Comparison of ENCODE assay signal across 1 cellular context in genomic region chr1:151540021-151540981, GRCh38.
A peak's percentile ranks its signal among the peaks of the same experiment; 100 is the strongest.
TF ChIP-seq lines count a peak whose summit lies in the region.

Gene TUFT1 (plus strand): TSS chr1:151540309. CDS start chr1:151540367, 58 bp downstream.

TF ChIP-seq in HepG2, 621 proteins besides CTCF, POLR2A, EP300 and RAD21 (continued from another document and continues in another):
- TF ChIP-seq ZBTB43 (CRISPR knock-in tag; conservative IDR thresholded peaks at IDR 0.05): 0 out of 2 replicates have a peak, but pooled peaks have one; percentile 19
- TF ChIP-seq PBX2 (CRISPR knock-in tag; IDR thresholded peaks at IDR 0.05): no peak
- peak; percentile 96 for TF ChIP-seq HNF1B (CRISPR knock-in tag; IDR thresholded peaks at IDR 0.05)
- no peak for TF ChIP-seq HNRNPH1 (optimal IDR thresholded peaks at IDR 0.05; ENCODE audit: low read depth, low read length)
- peak; percentile 62; the same call in 1 of the 2 replicates for TF ChIP-seq ZNF891 (CRISPR knock-in tag; IDR thresholded peaks at IDR 0.05)
- TF ChIP-seq KMT2A (CRISPR knock-in tag; IDR thresholded peaks at IDR 0.05): no peak
- peak; percentile 43; the same call in 1 of the 2 replicates for TF ChIP-seq ELF1 (CRISPR knock-in tag; IDR thresholded peaks at IDR 0.05)
- TF ChIP-seq MEIS2 (CRISPR knock-in tag; IDR thresholded peaks at IDR 0.05): 0 out of 2 replicates have a peak, but pooled peaks have one; percentile 43
- TF ChIP-seq ZNF563 (CRISPR knock-in tag; IDR thresholded peaks at IDR 0.05): peak; percentile 34; the same call in 1 of the 2 replicates
- TF ChIP-seq HDAC1 (CRISPR knock-in tag; IDR thresholded peaks at IDR 0.05): peak; percentile 76
- TF ChIP-seq ZNF746 (CRISPR knock-in tag; IDR thresholded peaks at IDR 0.05): no peak; the same call in 1 of the 2 replicates
- peak; percentile 50 for TF ChIP-seq CBFB (CRISPR knock-in tag; IDR thresholded peaks at IDR 0.05)
- peak; percentile 73; the same call in 1 of the 2 replicates for TF ChIP-seq ZNF333 (CRISPR knock-in tag; IDR thresholded peaks at IDR 0.05; ENCODE audit: borderline replicate concordance)
- no peak for TF ChIP-seq REXO4 (CRISPR knock-in tag; IDR thresholded peaks at IDR 0.05; ENCODE audit: borderline replicate concordance)
- no peak for TF ChIP-seq SMARCE1 (IDR thresholded peaks at IDR 0.05; ENCODE audit: borderline replicate concordance)
- no peak for TF ChIP-seq PPARG (CRISPR knock-in tag; conservative IDR thresholded peaks at IDR 0.05)
- TF ChIP-seq ERF (CRISPR knock-in tag; IDR thresholded peaks at IDR 0.05): peak; percentile 51; the same call in 1 of the 2 replicates
- TF ChIP-seq PCBP1 (IDR thresholded peaks at IDR 0.05; ENCODE audit: borderline replicate concordance, low read depth, low read length): no peak
- TF ChIP-seq ZNF33A (CRISPR knock-in tag; IDR thresholded peaks at IDR 0.05; ENCODE audit: borderline replicate concordance): no peak
- no peak for TF ChIP-seq MTA3 (CRISPR knock-in tag; IDR thresholded peaks at IDR 0.05)
- TF ChIP-seq RELA (CRISPR knock-in tag; IDR thresholded peaks at IDR 0.05): no peak
- no peak; the same call in 1 of the 2 replicates for TF ChIP-seq BCL6 (CRISPR knock-in tag; IDR thresholded peaks at IDR 0.05)
- no peak for TF ChIP-seq ZNF180 (CRISPR knock-in tag; IDR thresholded peaks at IDR 0.05; ENCODE audit: borderline replicate concordance, low read depth)
- peak; percentile 30; the same call in 1 of the 2 replicates for TF ChIP-seq ZNF589 (CRISPR knock-in tag; conservative IDR thresholded peaks at IDR 0.05)
- TF ChIP-seq, protein P1, sequence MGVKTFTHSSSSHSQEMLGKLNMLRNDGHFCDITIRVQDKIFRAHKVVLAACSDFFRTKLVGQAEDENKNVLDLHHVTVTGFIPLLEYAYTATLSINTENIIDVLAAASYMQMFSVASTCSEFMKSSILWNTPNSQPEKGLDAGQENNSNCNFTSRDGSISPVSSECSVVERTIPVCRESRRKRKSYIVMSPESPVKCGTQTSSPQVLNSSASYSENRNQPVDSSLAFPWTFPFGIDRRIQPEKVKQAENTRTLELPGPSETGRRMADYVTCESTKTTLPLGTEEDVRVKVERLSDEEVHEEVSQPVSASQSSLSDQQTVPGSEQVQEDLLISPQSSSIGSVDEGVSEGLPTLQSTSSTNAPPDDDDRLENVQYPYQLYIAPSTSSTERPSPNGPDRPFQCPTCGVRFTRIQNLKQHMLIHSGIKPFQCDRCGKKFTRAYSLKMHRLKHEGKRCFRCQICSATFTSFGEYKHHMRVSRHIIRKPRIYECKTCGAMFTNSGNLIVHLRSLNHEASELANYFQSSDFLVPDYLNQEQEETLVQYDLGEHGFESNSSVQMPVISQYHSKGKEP (CRISPR knock-in tag; IDR thresholded peaks at IDR 0.05): 0 out of 2 replicates have a peak, but pooled peaks have one; percentile 33
- TF ChIP-seq, protein P2, sequence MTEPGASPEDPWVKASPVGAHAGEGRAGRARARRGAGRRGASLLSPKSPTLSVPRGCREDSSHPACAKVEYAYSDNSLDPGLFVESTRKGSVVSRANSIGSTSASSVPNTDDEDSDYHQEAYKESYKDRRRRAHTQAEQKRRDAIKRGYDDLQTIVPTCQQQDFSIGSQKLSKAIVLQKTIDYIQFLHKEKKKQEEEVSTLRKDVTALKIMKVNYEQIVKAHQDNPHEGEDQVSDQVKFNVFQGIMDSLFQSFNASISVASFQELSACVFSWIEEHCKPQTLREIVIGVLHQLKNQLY (CRISPR knock-in tag; IDR thresholded peaks at IDR 0.05): no peak
- TF ChIP-seq ZNF800 (CRISPR knock-in tag; IDR thresholded peaks at IDR 0.05): peak; percentile 63; the same call in 1 of the 2 replicates
- no peak; the same call in 1 of the 2 replicates for TF ChIP-seq CAMTA2 (CRISPR knock-in tag; IDR thresholded peaks at IDR 0.05; ENCODE audit: borderline replicate concordance)
- peak; percentile 83; the same call in 1 of the 2 replicates for TF ChIP-seq MAZ (IDR thresholded peaks at IDR 0.05; ENCODE audit: borderline replicate concordance, low read depth, low read length)
- TF ChIP-seq MAZ (CRISPR knock-in tag; IDR thresholded peaks at IDR 0.05; ENCODE audit: low read depth): peak; percentile 84
- TF ChIP-seq, protein P3, sequence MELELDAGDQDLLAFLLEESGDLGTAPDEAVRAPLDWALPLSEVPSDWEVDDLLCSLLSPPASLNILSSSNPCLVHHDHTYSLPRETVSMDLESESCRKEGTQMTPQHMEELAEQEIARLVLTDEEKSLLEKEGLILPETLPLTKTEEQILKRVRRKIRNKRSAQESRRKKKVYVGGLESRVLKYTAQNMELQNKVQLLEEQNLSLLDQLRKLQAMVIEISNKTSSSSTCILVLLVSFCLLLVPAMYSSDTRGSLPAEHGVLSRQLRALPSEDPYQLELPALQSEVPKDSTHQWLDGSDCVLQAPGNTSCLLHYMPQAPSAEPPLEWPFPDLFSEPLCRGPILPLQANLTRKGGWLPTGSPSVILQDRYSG (CRISPR knock-in tag; IDR thresholded peaks at IDR 0.05): no peak
- TF ChIP-seq ZNF788 (CRISPR knock-in tag; IDR thresholded peaks at IDR 0.05; ENCODE audit: borderline replicate concordance): 0 out of 2 replicates have a peak, but pooled peaks have one; percentile 63
- TF ChIP-seq PHF21A (CRISPR knock-in tag; IDR thresholded peaks at IDR 0.05): peak; percentile 16; the same call in 1 of the 2 replicates
- TF ChIP-seq TMF1 (CRISPR knock-in tag; IDR thresholded peaks at IDR 0.05; ENCODE audit: low read depth): peak; percentile 90
- no peak for TF ChIP-seq HNF4G (IDR thresholded peaks at IDR 0.05; ENCODE audit: borderline replicate concordance, low read depth, low read length)
- no peak; the same call in 1 of the 2 replicates for TF ChIP-seq HNF4G (CRISPR knock-in tag; IDR thresholded peaks at IDR 0.05; ENCODE audit: borderline replicate concordance, low read depth)
- TF ChIP-seq PRMT3 (CRISPR knock-in tag; IDR thresholded peaks at IDR 0.05; ENCODE audit: borderline replicate concordance, low read depth): no peak
- no peak for TF ChIP-seq CREM (IDR thresholded peaks at IDR 0.05)
- TF ChIP-seq CREM (CRISPR knock-in tag; IDR thresholded peaks at IDR 0.05): no peak
- TF ChIP-seq NR2F2 (IDR thresholded peaks at IDR 0.05; ENCODE audit: borderline replicate concordance, low read depth): no peak
- no peak for TF ChIP-seq CEBPB (IDR thresholded peaks at IDR 0.05; ENCODE audit: borderline replicate concordance, low read depth, low read length)
- TF ChIP-seq ZNF512B (CRISPR knock-in tag; IDR thresholded peaks at IDR 0.05; ENCODE audit: borderline replicate concordance): peak; percentile 61; the same call in 1 of the 2 replicates
- peak; percentile 72 for TF ChIP-seq XRCC5 (optimal IDR thresholded peaks at IDR 0.05; ENCODE audit: low read length)
- TF ChIP-seq FOXO1 (CRISPR knock-in tag; IDR thresholded peaks at IDR 0.05): no peak
- TF ChIP-seq EED (CRISPR knock-in tag; IDR thresholded peaks at IDR 0.05): peak; percentile 67; the same call in 1 of the 2 replicates
- TF ChIP-seq SPEN (CRISPR knock-in tag; IDR thresholded peaks at IDR 0.05; ENCODE audit: low read depth): no peak
- TF ChIP-seq ARNTL (CRISPR knock-in tag; IDR thresholded peaks at IDR 0.05): no peak
- peak; percentile 95 for TF ChIP-seq ARID2 (CRISPR knock-in tag; IDR thresholded peaks at IDR 0.05; ENCODE audit: borderline replicate concordance)
- peak; percentile 62; the same call in 1 of the 2 replicates for TF ChIP-seq THYN1 (CRISPR knock-in tag; IDR thresholded peaks at IDR 0.05; ENCODE audit: borderline replicate concordance, low read depth)
- TF ChIP-seq FOXJ3 (CRISPR knock-in tag; IDR thresholded peaks at IDR 0.05; ENCODE audit: borderline replicate concordance): no peak
- no peak for TF ChIP-seq ZNF496 (CRISPR knock-in tag; IDR thresholded peaks at IDR 0.05; ENCODE audit: insufficient replicate concordance)
- peak; percentile 59 for TF ChIP-seq HOXA3 (CRISPR knock-in tag; IDR thresholded peaks at IDR 0.05)
- TF ChIP-seq DNMT1 (CRISPR knock-in tag; IDR thresholded peaks at IDR 0.05): no peak
- TF ChIP-seq MZF1 (CRISPR knock-in tag; IDR thresholded peaks at IDR 0.05; ENCODE audit: borderline replicate concordance): peak; percentile 93; the same call in 1 of the 2 replicates
- TF ChIP-seq KDM6A (CRISPR knock-in tag; IDR thresholded peaks at IDR 0.05; ENCODE audit: low read depth): no peak
- no peak for TF ChIP-seq MIXL1 (CRISPR knock-in tag; IDR thresholded peaks at IDR 0.05)
- TF ChIP-seq TARDBP (CRISPR knock-in tag; IDR thresholded peaks at IDR 0.05): peak; percentile 83
- TF ChIP-seq, protein P4, sequence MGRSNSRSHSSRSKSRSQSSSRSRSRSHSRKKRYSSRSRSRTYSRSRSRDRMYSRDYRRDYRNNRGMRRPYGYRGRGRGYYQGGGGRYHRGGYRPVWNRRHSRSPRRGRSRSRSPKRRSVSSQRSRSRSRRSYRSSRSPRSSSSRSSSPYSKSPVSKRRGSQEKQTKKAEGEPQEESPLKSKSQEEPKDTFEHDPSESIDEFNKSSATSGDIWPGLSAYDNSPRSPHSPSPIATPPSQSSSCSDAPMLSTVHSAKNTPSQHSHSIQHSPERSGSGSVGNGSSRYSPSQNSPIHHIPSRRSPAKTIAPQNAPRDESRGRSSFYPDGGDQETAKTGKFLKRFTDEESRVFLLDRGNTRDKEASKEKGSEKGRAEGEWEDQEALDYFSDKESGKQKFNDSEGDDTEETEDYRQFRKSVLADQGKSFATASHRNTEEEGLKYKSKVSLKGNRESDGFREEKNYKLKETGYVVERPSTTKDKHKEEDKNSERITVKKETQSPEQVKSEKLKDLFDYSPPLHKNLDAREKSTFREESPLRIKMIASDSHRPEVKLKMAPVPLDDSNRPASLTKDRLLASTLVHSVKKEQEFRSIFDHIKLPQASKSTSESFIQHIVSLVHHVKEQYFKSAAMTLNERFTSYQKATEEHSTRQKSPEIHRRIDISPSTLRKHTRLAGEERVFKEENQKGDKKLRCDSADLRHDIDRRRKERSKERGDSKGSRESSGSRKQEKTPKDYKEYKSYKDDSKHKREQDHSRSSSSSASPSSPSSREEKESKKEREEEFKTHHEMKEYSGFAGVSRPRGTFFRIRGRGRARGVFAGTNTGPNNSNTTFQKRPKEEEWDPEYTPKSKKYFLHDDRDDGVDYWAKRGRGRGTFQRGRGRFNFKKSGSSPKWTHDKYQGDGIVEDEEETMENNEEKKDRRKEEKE (IDR thresholded peaks at IDR 0.05): no peak
- TF ChIP-seq ZZZ3 (CRISPR knock-in tag; IDR thresholded peaks at IDR 0.05; ENCODE audit: borderline replicate concordance): no peak
